In the genomic region with DNA sequence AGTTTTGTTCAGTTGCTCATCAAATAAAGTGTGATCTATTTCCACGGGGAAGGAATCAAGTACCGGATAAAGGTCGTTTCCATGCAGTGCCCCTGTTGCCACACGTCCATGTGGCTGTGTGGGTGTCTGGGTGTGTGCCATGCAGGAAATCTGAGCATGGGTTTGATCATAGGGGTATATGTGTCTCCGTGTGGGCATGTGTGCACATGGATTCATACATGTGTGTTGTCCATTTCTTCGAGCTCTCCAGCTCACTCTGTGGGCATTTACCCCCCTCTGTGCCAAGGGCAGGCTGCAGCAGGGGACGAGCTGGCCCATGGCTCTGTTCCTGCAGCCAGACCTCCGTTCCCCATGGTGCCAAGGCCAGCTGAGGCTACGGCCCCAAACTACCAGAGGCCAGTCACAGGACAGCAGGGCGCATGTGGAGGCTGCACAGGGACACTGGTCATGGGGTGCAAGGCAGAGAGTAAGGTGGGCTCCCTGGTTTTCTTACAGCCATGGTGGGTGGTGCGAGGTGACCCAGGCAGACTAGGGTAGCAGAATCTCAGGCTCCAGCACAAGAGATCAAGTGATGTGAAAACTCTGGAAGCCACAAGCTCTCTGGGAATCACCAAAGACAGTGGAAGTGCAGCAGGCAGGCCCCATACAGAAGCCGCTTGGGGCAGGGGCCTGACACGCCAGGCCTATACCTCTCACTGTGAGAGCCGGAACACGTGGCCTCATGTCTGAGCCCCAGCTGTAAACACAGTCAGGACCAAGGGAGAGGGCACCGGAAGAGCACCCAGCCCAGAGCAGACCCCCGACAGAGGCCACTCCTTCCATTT, we compare ENCODE assay signal across 22 cellular contexts.
"Had no signal": no experiment of that assay in that cellular context is flagged by ENCODE, and none has a peak within 500 bp of the region (broad histone marks: within the 10 kb centered on the region; RNA-seq: fewer than 3 reads in every experiment).

No MANE protein-coding gene starts in this region.

- H3K27me3 Mint-ChIP-seq: activated CD4-positive, alpha-beta T cell treated with anti-CD3 and anti-CD28 coated beads, Interleukin-2, amount 10 ng/mL, durations not matched to agents 24 days and 14 days; activated naive CD8-positive, alpha-beta T cell treated with anti-CD3 and anti-CD28 coated beads for 36 hours had no signal

- H3K36me3 Mint-ChIP-seq: neural progenitor cell had no signal

- H3K4me3 Mint-ChIP-seq: activated CD4-positive, alpha-beta memory T cell treated with anti-CD3 and anti-CD28 coated beads, Interleukin-2, amount 10 ng/mL, durations not matched to agents 7 days and 5 days; activated CD4-positive, alpha-beta T cell treated with anti-CD3 and anti-CD28 coated beads, Interleukin-2, amount 10 ng/mL, durations not matched to agents 24 days and 14 days; activated naive CD8-positive, alpha-beta T cell treated with anti-CD3 and anti-CD28 coated beads for 36 hours; activated T-cell treated with anti-CD3 and anti-CD28 coated beads, Interleukin-2, amount 50 U/mL, for 24 hours; activated T-helper 17 cell treated with anti-CD3 and anti-CD28 coated beads, Interleukin-2, amount 50 U/mL, for 72 hours; naive thymus-derived CD4-positive, alpha-beta T cell; neural progenitor cell had no signal

- H3K27me3 ChIP-seq: breast epithelium, neural progenitor cell had no signal

- H3K36me3 ChIP-seq: breast epithelium, heart right ventricle, lower lobe of right lung, neural progenitor cell, spleen had no signal

- H3K4me1 Mint-ChIP-seq: activated CD4-positive, alpha-beta memory T cell treated with anti-CD3 and anti-CD28 coated beads, Interleukin-2, amount 10 ng/mL, durations not matched to agents 7 days and 5 days; activated CD4-positive, alpha-beta T cell treated with anti-CD3 and anti-CD28 coated beads, Interleukin-2, amount 10 ng/mL, durations not matched to agents 24 days and 14 days; activated naive CD8-positive, alpha-beta T cell treated with anti-CD3 and anti-CD28 coated beads for 36 hours; activated T-helper 17 cell treated with anti-CD3 and anti-CD28 coated beads, Interleukin-2, amount 50 U/mL, for 72 hours; neural progenitor cell had no signal

- FAIRE-seq: endometrium, kidney had no signal

- H3K4me1 ChIP-seq: breast epithelium, heart right ventricle, lower lobe of right lung, neural progenitor cell, spleen had no signal

- ATAC-seq: activated CD4-positive, CD25-positive, alpha-beta regulatory T cell treated with anti-CD3 and anti-CD28 coated beads, Interleukin-2, amount 50 U/mL, for 24 hours; activated T-helper 17 cell treated with anti-CD3 and anti-CD28 coated beads, Interleukin-2, amount 50 U/mL, for 72 hours; heart right ventricle; naive thymus-derived CD4-positive, alpha-beta T cell had no signal

- H3K27ac ChIP-seq: breast epithelium, heart right ventricle, lower lobe of right lung, neural progenitor cell, spleen had no signal

- DNase-seq: activated CD4-positive, alpha-beta memory T cell treated with anti-CD3 and anti-CD28 coated beads, Interleukin-2, amount 10 ng/mL, durations not matched to agents 7 days and 5 days; activated CD4-positive, alpha-beta T cell treated with anti-CD3 and anti-CD28 coated beads, Interleukin-2, amount 10 ng/mL, durations not matched to agents 24 days and 14 days; activated naive CD4-positive, alpha-beta T cell treated with Interleukin-2 at 50 U/mL for 16 hours; activated naive CD8-positive, alpha-beta T cell treated with anti-CD3 and anti-CD28 coated beads for 36 hours; activated T-cell treated with anti-CD3 and anti-CD28 coated beads, Interleukin-2, amount 50 U/mL, for 24 hours; cerebellar nuclear complex; cortex of kidney; foreskin fibroblast; heart right ventricle; kidney; lower lobe of right lung; mesendoderm; naive thymus-derived CD4-positive, alpha-beta T cell; retina; spleen; stimulated activated CD4-positive, alpha-beta T cell treated with anti-CD3 and anti-CD28 coated beads, Interleukin-4, amount 100 ng/mL, for 1 hour; stimulated activated naive CD4-positive, alpha-beta T cell had no signal

- H3K27ac Mint-ChIP-seq: activated CD4-positive, alpha-beta memory T cell treated with anti-CD3 and anti-CD28 coated beads, Interleukin-2, amount 10 ng/mL, durations not matched to agents 7 days and 5 days; activated CD4-positive, alpha-beta T cell treated with anti-CD3 and anti-CD28 coated beads, Interleukin-2, amount 10 ng/mL, durations not matched to agents 24 days and 14 days; activated naive CD8-positive, alpha-beta T cell treated with anti-CD3 and anti-CD28 coated beads for 36 hours; activated T-cell treated with anti-CD3 and anti-CD28 coated beads, Interleukin-2, amount 50 U/mL, for 24 hours; activated T-helper 17 cell treated with anti-CD3 and anti-CD28 coated beads, Interleukin-2, amount 50 U/mL, for 72 hours; naive thymus-derived CD4-positive, alpha-beta T cell; neural progenitor cell had no signal

- H3K4me3 ChIP-seq: breast epithelium, heart right ventricle, lower lobe of right lung, neural progenitor cell, spleen had no signal
